Comparison of ENCODE assay signal across 9 cellular contexts in genomic region chr15:99343836-99344551, GRCh38.
DNase-seq lines count a peak whose midpoint lies in the region; ATAC-seq, FAIRE-seq and TF ChIP-seq lines count a peak whose summit lies in the region.
"Had no signal": no experiment of that assay in that cellular context is flagged by ENCODE, and none has a peak within 500 bp of the region (broad histone marks: within the 10 kb centered on the region; RNA-seq: fewer than 3 reads in every experiment).

No MANE protein-coding gene starts in this region.

- no peak for FAIRE-seq in H1 (lab: Jason Lieb, UNC)

- H4K8ac ChIP-seq in H1 (ENCODE audit: extremely low read depth, insufficient read depth, low read length) = no peak overlapping the region
- no peak overlapping the region for H4K8ac ChIP-seq in trophoblast cell (ENCODE audit: low read depth, low read length)

- DNase-seq in activated CD4-positive, alpha-beta T cell treated with anti-CD3 and anti-CD28 coated beads for 48 hours = peak; percentile 60
- peak; percentile 21 to 65 for DNase-seq in H1 (ENCODE audit: low read depth in 1 of 2, low spot score in 2 of 2)
- no peak for DNase-seq in trophoblast cell
- no peak for DNase-seq in NCI-H187 treated with DMSO at 0.1 percent for 48 hours (lab: John Stamatoyannopoulos, UW)

- no peaks in the 10 kb centered on the region for H3K23me2 ChIP-seq in H1 (ENCODE audit: low read depth, low read length)

- no peak overlapping the region for H2BK15ac ChIP-seq in H1 (ENCODE audit: low read length)

- H2BK12ac ChIP-seq in H1 (ENCODE audit: low read depth, low read length) = no peak overlapping the region
- H2BK12ac ChIP-seq in trophoblast cell (ENCODE audit: low read length) = peak overlapping the region; percentile 59

- H3K4me3 ChIP-seq in H1 (ENCODE audit: extremely low read depth in 1 of 4, insufficient read depth in 2 of 4, low read depth in 3 of 4, low read length in 4 of 4) = no peak overlapping the region
- no peak overlapping the region for H3K4me3 ChIP-seq in trophoblast cell (ENCODE audit: low read depth, low read length)

- no peak overlapping the region for H3K4me2 ChIP-seq in H1 (ENCODE audit: insufficient read depth in 1 of 2, low read depth in 2 of 2, low read length in 2 of 2)
- H3K4me2 ChIP-seq in trophoblast cell (ENCODE audit: low read length) = no peak overlapping the region
- H3K4me2 ChIP-seq: KMS-11 had no signal

- no peaks in the 10 kb centered on the region for H3K79me2 ChIP-seq in H1 (ENCODE audit: control insufficient read depth in 1 of 2, insufficient read depth in 2 of 2, low read length in 2 of 2)
- no peaks in the 10 kb centered on the region for H3K79me2 ChIP-seq in trophoblast cell (ENCODE audit: control insufficient read depth, insufficient read depth, low read length, poor library complexity)

- H3K9me3 ChIP-seq in H1 (ENCODE audit: insufficient read depth in 2 of 2, low read depth in 1 of 2, low read length in 1 of 2) = no peaks in the 10 kb centered on the region
- H3K9me3 ChIP-seq in trophoblast cell (ENCODE audit: insufficient read depth, low read depth, low read length) = no peaks in the 10 kb centered on the region

- POLR2A ChIA-PET in H1 (lab: Charles Lee; ENCODE audit: partially characterized antibody) = no interaction called here

- TF ChIP-seq POLR2A in H1 (IDR thresholded peaks at IDR 0.05; ENCODE audit: control extremely low read depth in 1 of 2, low read depth in 2 of 2, low read length in 2 of 2) = no peak

- peak; percentile 72 to 91 (median 91) for TF ChIP-seq CTCF in H1 (IDR thresholded peaks at IDR 0.05; ENCODE audit: control extremely low read depth in 1 of 3, insufficient read depth in 1 of 3, low read depth in 1 of 3, low read length in 3 of 3)

- H3K27me3 ChIP-seq in H1 (replicated peaks in 1 of 4; ENCODE audit: control insufficient read depth in 3 of 4, extremely low read depth in 1 of 4, insufficient read depth in 3 of 4, low read length in 3 of 4) (no peaks in the 10 kb centered on the region), trophoblast cell (ENCODE audit: insufficient read depth, low read length) (no peaks in the 10 kb centered on the region)

- no peak overlapping the region for H3K4ac ChIP-seq in H1 (replicated peaks; ENCODE audit: insufficient read length, low read depth, low read length)
- H3K4ac ChIP-seq in trophoblast cell (ENCODE audit: low read depth, low read length) = no peak overlapping the region

- CTCF ChIA-PET in H1 (lab: Charles Lee; ENCODE audit: partially characterized antibody) = interaction anchor here (0.6 to 2.3 kb wide), 25 partner anchors 9 to 413 kb away, joined by 3 to 18 read pairs (median 4); no protein-coding TSS in a partner anchor

- no peak overlapping the region for H3K14ac ChIP-seq in H1 (ENCODE audit: insufficient read length)
- H3K14ac ChIP-seq in trophoblast cell (ENCODE audit: low read length) = peak overlapping the region; percentile 28

- no peak overlapping the region for H2BK20ac ChIP-seq in H1 (ENCODE audit: low read length)

- H2AFZ ChIP-seq in H1 (ENCODE audit: low read length) (no peak overlapping the region), trophoblast cell (ENCODE audit: insufficient read depth, low read length, poor library complexity) (no peak overlapping the region)

- H3K9ac ChIP-seq in H1 (replicated peaks in 1 of 4; ENCODE audit: extremely low read depth in 1 of 4, low read depth in 3 of 4, low read length in 3 of 4) = no peak overlapping the region
- H3K9ac ChIP-seq in trophoblast cell (ENCODE audit: low read length) = no peak overlapping the region
- H3K9ac ChIP-seq: KMS-11 had no signal

- H3K36me3 ChIP-seq in H1 (ENCODE audit: control insufficient read depth in 2 of 4, insufficient read depth in 4 of 4, low read length in 3 of 4) = no peaks in the 10 kb centered on the region
- H3K36me3 ChIP-seq in trophoblast cell (ENCODE audit: control insufficient read depth in 1 of 2, insufficient read depth in 2 of 2, low read length in 2 of 2) = no peaks in the 10 kb centered on the region

- no peak overlapping the region for H4K5ac ChIP-seq in H1 (ENCODE audit: insufficient read length, low read depth, low read length)

- H4K12ac ChIP-seq in trophoblast cell (ENCODE audit: low read depth, low read length) = no peak overlapping the region

- no peak overlapping the region for H2BK120ac ChIP-seq in H1 (replicated peaks; ENCODE audit: low read depth, low read length)
- H2BK120ac ChIP-seq in trophoblast cell (ENCODE audit: insufficient read depth, low read length, poor library complexity) = no peak overlapping the region

- no peaks in the 10 kb centered on the region for H4K20me1 ChIP-seq in H1 (replicated peaks in 1 of 2; ENCODE audit: control insufficient read depth in 1 of 2, insufficient read depth in 2 of 2, low read length in 2 of 2)

- H3K56ac ChIP-seq in H1 (replicated peaks; ENCODE audit: insufficient read length, low read depth, low read length) = no peak overlapping the region

- peak; percentile 36 for ATAC-seq in GM21390 (IDR thresholded peaks at IDR 0.05; ENCODE audit: unreplicated experiment)
- no peak for ATAC-seq in GM18873 (IDR thresholded peaks at IDR 0.05; ENCODE audit: low FRiP score, unreplicated experiment)
- ATAC-seq in GM19023 (IDR thresholded peaks at IDR 0.05; ENCODE audit: unreplicated experiment) = no peak
- ATAC-seq in HG02970 (IDR thresholded peaks at IDR 0.05; ENCODE audit: low FRiP score, unreplicated experiment) = no peak

- H3K79me1 ChIP-seq in H1 (ENCODE audit: low read depth, low read length) = no peaks in the 10 kb centered on the region
- peaks cover 9% of the 10 kb centered on the region for H3K79me1 ChIP-seq in trophoblast cell (ENCODE audit: low read length)

- H3K4me1 ChIP-seq in H1 (replicated peaks in 1 of 4; ENCODE audit: control insufficient read depth in 3 of 4, insufficient read depth in 4 of 4, low read length in 3 of 4) (no peaks in the 10 kb centered on the region), trophoblast cell (ENCODE audit: control insufficient read depth in 1 of 2, insufficient read depth in 2 of 2, low read length in 2 of 2) (peaks cover 3 to 5% of the 10 kb centered on the region in 2 experiments)

- no peak overlapping the region for H2AK5ac ChIP-seq in H1 (ENCODE audit: low read depth, low read length)
- no peak overlapping the region for H2AK5ac ChIP-seq in trophoblast cell (ENCODE audit: low read length)

- H3K27ac ChIP-seq in H1 (ENCODE audit: low read depth, low read length) (no peak overlapping the region), trophoblast cell (ENCODE audit: low read depth, low read length) (no peak overlapping the region)
- H3K27ac ChIP-seq: KMS-11 had no signal

- no peak overlapping the region for H3K18ac ChIP-seq in H1 (ENCODE audit: extremely low read depth, low read length)
- no peak overlapping the region for H3K18ac ChIP-seq in trophoblast cell (ENCODE audit: low read length)

- TF ChIP-seq EP300 in H1 (IDR thresholded peaks at IDR 0.05; ENCODE audit: borderline replicate concordance in 1 of 2, low read depth in 2 of 2, low read length in 2 of 2) = no peak

- 89% methylated on average over 11 of the region's 11 CpGs; no CpG with 5 or more reads in 1 of the 2 experiments for WGBS in H1 (ENCODE audit: extremely low coverage in 1 of 2, insufficient coverage in 1 of 2, insufficient read length in 1 of 2, insufficient replicate concordance in 2 of 2, low coverage in 1 of 2, low lambda C conversion rate in 2 of 2, missing lambda C conversion rate in 1 of 2), 2 experiments
- WGBS in trophoblast cell (ENCODE audit: extremely low coverage, insufficient coverage, insufficient read length) = no CpG with 5 or more reads among the region's 11 CpGs

- H2BK5ac ChIP-seq in H1 (ENCODE audit: low read depth, low read length) = no peak overlapping the region
- no peak overlapping the region for H2BK5ac ChIP-seq in trophoblast cell (ENCODE audit: low read depth, low read length, poor library complexity)

- TF ChIP-seq RAD21 in H1 (IDR thresholded peaks at IDR 0.05 in 1 of 2, conservative IDR thresholded peaks at IDR 0.05 in 1 of 2; ENCODE audit: low read depth in 2 of 2, low read length in 2 of 2) = peak; percentile 70 to 77

- H4K91ac ChIP-seq in H1 (replicated peaks; ENCODE audit: insufficient read length, low read length) (no peak overlapping the region), trophoblast cell (ENCODE audit: low read depth, low read length) (peak overlapping the region; percentile 55)

- H3K23ac ChIP-seq in H1 (ENCODE audit: insufficient read length) = no peak overlapping the region
- no peak overlapping the region for H3K23ac ChIP-seq in trophoblast cell (ENCODE audit: low read length)

TF ChIP-seq in H1, 55 proteins besides CTCF, POLR2A, EP300 and RAD21:
- TF ChIP-seq YY1 (IDR thresholded peaks at IDR 0.05; ENCODE audit: low read depth, low read length) = peak; percentile 58; the same call in 1 of the 2 replicates
- TF ChIP-seq JUN (IDR thresholded peaks at IDR 0.05; ENCODE audit: low read depth, low read length) = no peak

Comparison
In these comparisons a context has a peak if more than half of its experiments do, and no peak if none do; other contexts are left out.
1. DNase-seq: peak in activated CD4-positive, alpha-beta T cell treated with anti-CD3 and anti-CD28 coated beads for 48 hours (single experiment) and H1 (2 of 2); none in trophoblast cell (0 of 2) and NCI-H187 treated with DMSO at 0.1 percent for 48 hours (single experiment).